Comparison of ENCODE assay signal across 23 cellular contexts in genomic region chr14:93701562-93701961, GRCh38.
DNase-seq lines count a peak whose midpoint lies in the region; ATAC-seq, FAIRE-seq and TF ChIP-seq lines count a peak whose summit lies in the region.
"Had no signal": no experiment of that assay in that cellular context is flagged by ENCODE, and none has a peak within 500 bp of the region (broad histone marks: within the 10 kb centered on the region; RNA-seq: fewer than 3 reads in every experiment).

No MANE protein-coding gene starts in this region.

- TF ChIP-seq CTCF in HepG2 (CRISPR knock-in tag; IDR thresholded peaks at IDR 0.05) (no peak), right lobe of liver (IDR thresholded peaks at IDR 0.05) (no peak), GM12878 (IDR thresholded peaks at IDR 0.05 in 2 of 3, conservative IDR thresholded peaks at IDR 0.05 in 1 of 3; ENCODE audit: control insufficient read depth in 2 of 3, extremely low read depth in 1 of 3, insufficient read depth in 1 of 3, low read depth in 3 of 3, low read length in 3 of 3) (no peak)

- ATAC-seq in HepG2 (no peak), right lobe of liver (no peak), GM12878 (no peak)

- H3K27me3 ChIP-seq in HepG2 (ENCODE audit: control insufficient read depth in 1 of 2, insufficient read depth in 2 of 2, low read length in 2 of 2) (peaks cover 0 to 7% of the 10 kb centered on the region in 2 experiments; a peak in 3 of 5 replicates), right lobe of liver (no peaks in the 10 kb centered on the region), GM12878 (replicated peaks in 1 of 2; ENCODE audit: control insufficient read depth in 2 of 2, insufficient read depth in 2 of 2, low read length in 1 of 2) (peaks cover 0 to 3% of the 10 kb centered on the region in 2 experiments; a peak in 2 of 4 replicates)
- H3K27me3 ChIP-seq: BE2C, BLaER1 had no signal

- H3K36me3 ChIP-seq in HepG2 (replicated peaks in 1 of 2; ENCODE audit: control insufficient read depth in 1 of 2, insufficient read depth in 2 of 2, low read length in 2 of 2) = no peaks in the 10 kb centered on the region
- H3K36me3 ChIP-seq in right lobe of liver = no peaks in the 10 kb centered on the region
- H3K36me3 ChIP-seq in GM12878 (ENCODE audit: control insufficient read depth in 2 of 2, insufficient read depth in 2 of 2, low read length in 1 of 2) = no peaks in the 10 kb centered on the region
- H3K36me3 ChIP-seq: BLaER1 had no signal

- no peak for TF ChIP-seq EP300 in HepG2 (IDR thresholded peaks at IDR 0.05; ENCODE audit: low read depth in 2 of 2, low read length in 2 of 2)
- no peak for TF ChIP-seq EP300 in HepG2 (CRISPR knock-in tag; IDR thresholded peaks at IDR 0.05; ENCODE audit: borderline replicate concordance)
- TF ChIP-seq EP300 in GM12878 (IDR thresholded peaks at IDR 0.05; ENCODE audit: borderline replicate concordance in 1 of 2, control insufficient read depth in 1 of 2, low read depth in 2 of 2, low read length in 2 of 2) = no peak

- H3K9me3 ChIP-seq in HepG2 (ENCODE audit: low read length) (no peaks in the 10 kb centered on the region), right lobe of liver (no peaks in the 10 kb centered on the region), GM12878 (replicated peaks; ENCODE audit: control insufficient read depth, insufficient read depth, low read length) (no peaks in the 10 kb centered on the region)
- H3K9me3 ChIP-seq: BE2C had no signal

- POLR2A ChIA-PET in HepG2 (lab: Yijun Ruan, JAX) = no interaction called here
- POLR2A ChIA-PET in GM12878 (lab: Charles Lee) = no interaction called here

- DNase-seq in HepG2 (ENCODE audit: low spot score) (no peak), right lobe of liver (no peak), GM12878 (ENCODE audit: low read depth, low spot score) (no peak), midbrain (lab: John Stamatoyannopoulos, UW) (no peak), cardiac septum (ENCODE audit: low spot score) (no peak)
- DNase-seq: ACHN; BE2C; C1 segment of cervical spinal cord; CD4-positive, alpha-beta memory T cell; CD4-positive, CD25-positive, alpha-beta regulatory T cell; CD8-positive, alpha-beta memory T cell; COR-L47; DMS 273 treated with DMSO at 0.1 percent for 48 hours; DMS153; DMS53; DMS79; DND-41; EL; GDM1 had no signal

- 0% methylated on average over 2 of the region's 2 CpGs for WGBS in HepG2 (ENCODE audit: low lambda C conversion rate)
- 73% methylated on average over 2 of the region's 2 CpGs for WGBS in right lobe of liver (ENCODE audit: insufficient coverage, low coverage, low lambda C conversion rate, missing lambda C conversion rate)
- 38% methylated on average over 2 of the region's 2 CpGs for WGBS in GM12878 (ENCODE audit: insufficient coverage, insufficient replicate concordance, low lambda C conversion rate, missing lambda C conversion rate)

- no peak overlapping the region for H3K4me3 ChIP-seq in HepG2 (replicated peaks in 1 of 3; ENCODE audit: insufficient read depth in 1 of 3, low read depth in 2 of 3, low read length in 3 of 3)
- H3K4me3 ChIP-seq in right lobe of liver = no peak overlapping the region
- no peak overlapping the region for H3K4me3 ChIP-seq in GM12878
- H3K4me3 ChIP-seq: BLaER1 had no signal

- RAD21 ChIA-PET in GM12878 (lab: Charles Lee; ENCODE audit: unreplicated experiment) = no interaction called here

- TF ChIP-seq POLR2A in HepG2 (IDR thresholded peaks at IDR 0.05; ENCODE audit: insufficient read depth in 1 of 2, low read depth in 2 of 2, low read length in 2 of 2) (no peak), right lobe of liver (IDR thresholded peaks at IDR 0.05) (no peak), GM12878 (IDR thresholded peaks at IDR 0.05; ENCODE audit: low read depth, low read length) (no peak)

- in situ Hi-C loops in HepG2 (cut with HindIII; ENCODE audit: extremely low pct_ligation_motif_present, low pct_unique_long_range_greater_than_20kb) (no loop called here), GM12878 (cut with MboI) (no loop called here)

- H3K4me2 ChIP-seq in HepG2 (ENCODE audit: low read depth, low read length) (no peak overlapping the region), GM12878 (ENCODE audit: control insufficient read depth, insufficient read depth) (no peak overlapping the region)
- H3K4me2 ChIP-seq: BLaER1 had no signal

- SMC1A ChIA-PET in GM12878 (lab: Charles Lee; ENCODE audit: uncharacterized antibody, unreplicated experiment) = no interaction called here

- H3K9ac ChIP-seq in HepG2 (ENCODE audit: insufficient read depth, low read depth, low read length) (no peak overlapping the region), GM12878 (ENCODE audit: control insufficient read depth, insufficient read depth, low read length) (no peak overlapping the region)
- H3K9ac ChIP-seq: BLaER1 had no signal

- FAIRE-seq in HepG2 (lab: Jason Lieb, UNC) (no peak), GM12878 (lab: Jason Lieb, UNC) (no peak)
- FAIRE-seq: GM12891, GM19239 had no signal

- intact Hi-C loops in HepG2 (cut with micrococcal nuclease; ENCODE audit: unreplicated experiment) (no loop called here), right lobe of liver (cut with DNase I) (no loop called here), GM12878 (cut with micrococcal nuclease; ENCODE audit: unreplicated experiment) (no loop called here), cardiac septum (cut with DNase I) (no loop called here)

- H3K79me2 ChIP-seq in HepG2 (ENCODE audit: insufficient read depth, low read length) (no peaks in the 10 kb centered on the region), GM12878 (ENCODE audit: control insufficient read depth, insufficient read depth, low read length) (no peaks in the 10 kb centered on the region)

- H4K20me1 ChIP-seq in HepG2 (ENCODE audit: insufficient read depth, low read length) = no peaks in the 10 kb centered on the region
- no peaks in the 10 kb centered on the region for H4K20me1 ChIP-seq in GM12878 (ENCODE audit: control insufficient read depth, insufficient read depth)
- H4K20me1 ChIP-seq: BLaER1 had no signal

- H3K4me1 ChIP-seq in HepG2 (ENCODE audit: insufficient read depth, low read length) (peaks cover 17% of the 10 kb centered on the region), right lobe of liver (no peaks in the 10 kb centered on the region), GM12878 (ENCODE audit: control insufficient read depth, insufficient read depth, low read length) (no peaks in the 10 kb centered on the region)
- H3K4me1 ChIP-seq: BE2C, BLaER1 had no signal

- H2AFZ ChIP-seq in HepG2 (ENCODE audit: low read length) (no peak overlapping the region), GM12878 (ENCODE audit: control insufficient read depth, low read depth, low read length) (no peak overlapping the region)

- H3K27ac ChIP-seq in HepG2 (ENCODE audit: extremely low read length, insufficient read depth, low read length) (no peak overlapping the region), right lobe of liver (no peak overlapping the region), GM12878 (ENCODE audit: control insufficient read depth, insufficient read depth) (no peak overlapping the region)
- H3K27ac ChIP-seq: 22Rv1, BLaER1 had no signal

- no TSS peak for BruUV-seq in HepG2 (replicated peaks; lab: Mats Ljungman, UMichigan)
- no TSS peak for BruUV-seq in GM12878 (replicated peaks; lab: Mats Ljungman, UMichigan)

- CTCF ChIA-PET in HepG2 (lab: Yijun Ruan, JAX; ENCODE audit: low intra/inter-chr PET ratio, low total read pairs) = no interaction called here
- CTCF ChIA-PET in GM12878 (lab: Yijun Ruan, JAX) = no interaction called here

- no peak for TF ChIP-seq RAD21 in HepG2 (CRISPR knock-in tag; IDR thresholded peaks at IDR 0.05)
- no peak for TF ChIP-seq RAD21 in GM12878 (IDR thresholded peaks at IDR 0.05; ENCODE audit: insufficient read depth, low read depth, low read length)

TF ChIP-seq in HepG2, 621 proteins besides CTCF, POLR2A, EP300 and RAD21 (continues in another document):
- peak; percentile 41 for TF ChIP-seq USF2 (IDR thresholded peaks at IDR 0.05; ENCODE audit: low read depth, low read length)
- no peak for TF ChIP-seq USF2 (CRISPR knock-in tag; IDR thresholded peaks at IDR 0.05; ENCODE audit: borderline replicate concordance)
- no peak for TF ChIP-seq ZNF746 (CRISPR knock-in tag; IDR thresholded peaks at IDR 0.05)
- no peak for TF ChIP-seq ZNF232 (CRISPR knock-in tag; IDR thresholded peaks at IDR 0.05; ENCODE audit: borderline replicate concordance)

TF ChIP-seq in GM12878, 131 proteins besides CTCF, POLR2A, EP300 and RAD21:
- TF ChIP-seq RAD51 (IDR thresholded peaks at IDR 0.05) (peak; percentile 43; the same call in 1 of the 2 replicates), SKIL (IDR thresholded peaks at IDR 0.05; ENCODE audit: low read depth, poor library complexity, severe bottlenecking) (no peak)

Comparison
In these comparisons a context has a peak if more than half of its experiments do, and no peak if none do; other contexts are left out.
1. Of the 75 proteins assayed by ChIP-seq in both HepG2 and GM12878: peak only in HepG2: none; only in GM12878: none; in both: RAD51; in neither: 73; mixed calls (peak in some experiments, not most) for 1.